In the genomic region with DNA sequence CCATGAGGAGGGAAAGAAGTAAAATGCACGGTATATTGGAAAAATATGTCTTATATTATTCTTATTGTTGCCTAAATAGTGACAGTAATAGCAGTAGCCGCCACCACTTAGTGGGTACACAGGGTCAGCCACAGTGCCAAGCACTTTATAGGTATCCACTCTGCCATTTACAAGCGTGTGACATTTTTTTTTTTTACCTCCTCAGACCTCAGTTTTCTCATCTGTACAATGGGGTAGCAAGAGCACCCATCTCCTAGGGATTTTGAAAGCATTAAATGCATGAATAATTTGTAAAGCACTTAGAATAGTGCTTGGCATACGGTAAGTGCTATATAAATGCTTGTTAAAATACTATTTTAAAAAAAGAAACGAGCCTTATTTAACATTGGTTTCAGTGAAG, we compare ENCODE assay signal across 27 cellular contexts. TPM values are rescaled to one million over a fixed set of nuclear protein-coding genes. Genes with fewer than 3 reads are reported as not detected.
DNase-seq lines count a peak whose midpoint lies in the region; ATAC-seq, FAIRE-seq and TF ChIP-seq lines count a peak whose summit lies in the region.
"Had no signal": no experiment of that assay in that cellular context is flagged by ENCODE, and none has a peak within 500 bp of the region (broad histone marks: within the 10 kb centered on the region; RNA-seq: fewer than 3 reads in every experiment).

No MANE protein-coding gene starts in this region.

- no peaks in the 10 kb centered on the region for H3K79me2 ChIP-seq in HepG2 (ENCODE audit: insufficient read depth, low read length)
- H3K79me2 ChIP-seq in H1 (ENCODE audit: control insufficient read depth in 1 of 2, insufficient read depth in 2 of 2, low read length in 2 of 2) = 0 out of 4 replicates have a peak, but pooled peaks cover 0 to under 1% of the 10 kb centered on the region in 2 experiments

- no peak for ATAC-seq in HepG2
- no peak for ATAC-seq in right lobe of liver
- ATAC-seq in T-helper 17 cell = no peak
- ATAC-seq in HG03280 (IDR thresholded peaks at IDR 0.05; ENCODE audit: unreplicated experiment) = no peak
- ATAC-seq: GM12878 had no signal

- H4K20me1 ChIP-seq in HepG2 (ENCODE audit: insufficient read depth, low read length) (no peaks in the 10 kb centered on the region), H1 (replicated peaks in 1 of 2; ENCODE audit: control insufficient read depth in 1 of 2, insufficient read depth in 2 of 2, low read length in 2 of 2) (peaks cover 3 to 9% of the 10 kb centered on the region in 2 experiments)

- TF ChIP-seq CTCF in HepG2 (CRISPR knock-in tag; IDR thresholded peaks at IDR 0.05) = no peak
- TF ChIP-seq CTCF in right lobe of liver (IDR thresholded peaks at IDR 0.05) = no peak
- TF ChIP-seq CTCF in H1 (IDR thresholded peaks at IDR 0.05; ENCODE audit: control extremely low read depth in 1 of 3, insufficient read depth in 1 of 3, low read depth in 1 of 3, low read length in 3 of 3) = no peak

- H3K27me3 ChIP-seq in HepG2 (ENCODE audit: control insufficient read depth in 1 of 2, insufficient read depth in 2 of 2, low read length in 2 of 2) (no peaks in the 10 kb centered on the region), right lobe of liver (no peaks in the 10 kb centered on the region), H1 (replicated peaks in 1 of 4; ENCODE audit: control insufficient read depth in 3 of 4, extremely low read depth in 1 of 4, insufficient read depth in 3 of 4, low read length in 3 of 4) (peaks cover 0 to 2% (median under 1%) of the 10 kb centered on the region in 4 experiments; a peak in 2 of 7 replicates)
- H3K27me3 ChIP-seq: BE2C, BLaER1 had no signal

- DNase-seq in HepG2 (ENCODE audit: low spot score) (no peak), right lobe of liver (no peak), T-helper 17 cell (no peak), H1 (ENCODE audit: low read depth in 1 of 2, low spot score in 2 of 2) (no peak), H54 (ENCODE audit: insufficient read length, low spot score) (no peak)
- DNase-seq: ACHN; BE2C; C1 segment of cervical spinal cord; CD4-positive, alpha-beta memory T cell; CD4-positive, CD25-positive, alpha-beta regulatory T cell; COR-L47; DMS 273 treated with DMSO at 0.1 percent for 48 hours; DMS153; DMS53; DMS79; DND-41; EL; GDM1 had no signal

- H3K4me2 ChIP-seq in HepG2 (ENCODE audit: low read depth, low read length) (no peak overlapping the region), H1 (ENCODE audit: insufficient read depth in 1 of 2, low read depth in 2 of 2, low read length in 2 of 2) (peak overlapping the region in 1 of 2 experiments; percentile 42; a peak in 1 of 4 replicates)
- H3K4me2 ChIP-seq: BLaER1 had no signal

- no peak for FAIRE-seq in HepG2 (lab: Jason Lieb, UNC)
- no peak for FAIRE-seq in H1 (lab: Jason Lieb, UNC)
- no peak for FAIRE-seq in H54 (lab: Jason Lieb, UNC)
- FAIRE-seq: GM12878, GM12892, GM18507 had no signal

- no peak overlapping the region for H2BK15ac ChIP-seq in H1 (ENCODE audit: low read length)

- no peaks in the 10 kb centered on the region for H3K9me3 ChIP-seq in HepG2 (ENCODE audit: low read length)
- no peaks in the 10 kb centered on the region for H3K9me3 ChIP-seq in right lobe of liver
- no peaks in the 10 kb centered on the region for H3K9me3 ChIP-seq in T-helper 17 cell (ENCODE audit: control insufficient read depth, low read length, poor library complexity, severe bottlenecking)
- no peaks in the 10 kb centered on the region for H3K9me3 ChIP-seq in H1 (ENCODE audit: insufficient read depth in 2 of 2, low read depth in 1 of 2, low read length in 1 of 2)
- H3K9me3 ChIP-seq: BE2C, BLaER1 had no signal

- H3K18ac ChIP-seq in H1 (ENCODE audit: extremely low read depth, low read length) = no peak overlapping the region

- H3K27ac ChIP-seq in HepG2 (ENCODE audit: extremely low read length, insufficient read depth, low read length) (no peak overlapping the region), right lobe of liver (no peak overlapping the region), H1 (ENCODE audit: low read depth, low read length) (no peak overlapping the region)
- H3K27ac ChIP-seq: 22Rv1, BLaER1 had no signal

- in situ Hi-C loops in HepG2 (cut with HindIII; ENCODE audit: extremely low pct_ligation_motif_present, low pct_unique_long_range_greater_than_20kb) = no loop called here

- no peak overlapping the region for H3K23ac ChIP-seq in H1 (ENCODE audit: insufficient read length)

- no peak overlapping the region for H2BK5ac ChIP-seq in H1 (ENCODE audit: low read depth, low read length)

- no peak overlapping the region for H3K56ac ChIP-seq in H1 (replicated peaks; ENCODE audit: insufficient read length, low read depth, low read length)

- BruUV-seq in HepG2 (replicated peaks; lab: Mats Ljungman, UMichigan) = no TSS peak

- H3K4me3 ChIP-seq in HepG2 (replicated peaks in 1 of 3; ENCODE audit: insufficient read depth in 1 of 3, low read depth in 2 of 3, low read length in 3 of 3) (no peak overlapping the region), right lobe of liver (no peak overlapping the region), H1 (ENCODE audit: extremely low read depth in 1 of 4, insufficient read depth in 2 of 4, low read depth in 3 of 4, low read length in 4 of 4) (no peak overlapping the region)
- H3K4me3 ChIP-seq: BLaER1, GM12878 had no signal

- no peak overlapping the region for H3K4ac ChIP-seq in H1 (replicated peaks; ENCODE audit: insufficient read length, low read depth, low read length)

- no peak overlapping the region for H2BK20ac ChIP-seq in H1 (ENCODE audit: low read length)

- POLR2A ChIA-PET in HepG2 (lab: Yijun Ruan, JAX) = no interaction called here
- POLR2A ChIA-PET in H1 (lab: Charles Lee; ENCODE audit: partially characterized antibody) = interaction anchor here (0.6 to 1.6 kb wide), 2 partner anchors 8 to 103 kb away, joined by 3 to 4 read pairs; partner anchors contain the start of gene RTN4RL2

- no peak for TF ChIP-seq POLR2A in HepG2 (IDR thresholded peaks at IDR 0.05; ENCODE audit: insufficient read depth in 1 of 2, low read depth in 2 of 2, low read length in 2 of 2)
- TF ChIP-seq POLR2A in right lobe of liver (IDR thresholded peaks at IDR 0.05) = no peak
- TF ChIP-seq POLR2A in H1 (IDR thresholded peaks at IDR 0.05; ENCODE audit: control extremely low read depth in 1 of 2, low read depth in 2 of 2, low read length in 2 of 2) = no peak
- no peak for TF ChIP-seq POLR2A in H54 (IDR thresholded peaks at IDR 0.05; ENCODE audit: low read depth, low read length)

- H4K8ac ChIP-seq in H1 (ENCODE audit: extremely low read depth, insufficient read depth, low read length) = no peak overlapping the region

- peak overlapping the region; percentile 6 for H3K27ac Mint-ChIP-seq in T-helper 17 cell
- H3K27ac Mint-ChIP-seq: CD4-positive, CD25-positive, alpha-beta regulatory T cell had no signal

- H2AFZ ChIP-seq in HepG2 (ENCODE audit: low read length) = no peak overlapping the region
- H2AFZ ChIP-seq in H1 (ENCODE audit: low read length) = no peak overlapping the region

- peaks cover 4% of the 10 kb centered on the region for H3K36me3 Mint-ChIP-seq in T-helper 17 cell (ENCODE audit: low read depth)
- H3K36me3 Mint-ChIP-seq: CD4-positive, alpha-beta memory T cell; CD4-positive, CD25-positive, alpha-beta regulatory T cell; CD8-positive, alpha-beta memory T cell had no signal

- H3K4me1 ChIP-seq in HepG2 (ENCODE audit: insufficient read depth, low read length) (peaks cover 14% of the 10 kb centered on the region), right lobe of liver (peaks cover 0 to 8% (median 0%) of the 10 kb centered on the region in 4 donors), H1 (replicated peaks in 1 of 4; ENCODE audit: control insufficient read depth in 3 of 4, insufficient read depth in 4 of 4, low read length in 3 of 4) (peaks cover 2 to 23% (median 19%) of the 10 kb centered on the region in 4 experiments)
- H3K4me1 ChIP-seq: BE2C had no signal

- no peak overlapping the region for H4K91ac ChIP-seq in H1 (replicated peaks; ENCODE audit: insufficient read length, low read length)

- no peaks in the 10 kb centered on the region for H3K79me1 ChIP-seq in H1 (ENCODE audit: low read depth, low read length)

- TF ChIP-seq RAD21 in HepG2 (CRISPR knock-in tag; IDR thresholded peaks at IDR 0.05) (no peak), H1 (IDR thresholded peaks at IDR 0.05 in 1 of 2, conservative IDR thresholded peaks at IDR 0.05 in 1 of 2; ENCODE audit: low read depth in 2 of 2, low read length in 2 of 2) (no peak)

- CTCF ChIA-PET in HepG2 (lab: Yijun Ruan, JAX; ENCODE audit: low intra/inter-chr PET ratio, low total read pairs) = no interaction called here
- CTCF ChIA-PET in H1 (lab: Charles Lee; ENCODE audit: partially characterized antibody) = interaction anchor here (1.1 kb wide), 1 partner anchor 95 kb away, joined by 3 read pairs; no protein-coding TSS in a partner anchor

- no peak overlapping the region for H4K5ac ChIP-seq in H1 (ENCODE audit: insufficient read length, low read depth, low read length)

- no peak overlapping the region for H2BK120ac ChIP-seq in H1 (replicated peaks; ENCODE audit: low read depth, low read length)

- H3K4me3 Mint-ChIP-seq in T-helper 17 cell = no peak overlapping the region
- H3K4me3 Mint-ChIP-seq: CD14-positive monocyte; CD4-positive, alpha-beta memory T cell; CD4-positive, CD25-positive, alpha-beta regulatory T cell; CD8-positive, alpha-beta memory T cell had no signal

- 85% methylated on average over 5 of the region's 5 CpGs for WGBS in HepG2 (ENCODE audit: low lambda C conversion rate)
- 90% methylated on average over 5 of the region's 5 CpGs for WGBS in right lobe of liver (ENCODE audit: insufficient coverage, low coverage, low lambda C conversion rate, missing lambda C conversion rate)
- 89% methylated on average over 5 of the region's 5 CpGs; no CpG with 5 or more reads in 1 of the 2 experiments for WGBS in H1 (ENCODE audit: extremely low coverage in 1 of 2, insufficient coverage in 1 of 2, insufficient read length in 1 of 2, insufficient replicate concordance in 2 of 2, low coverage in 1 of 2, low lambda C conversion rate in 2 of 2, missing lambda C conversion rate in 1 of 2), 2 experiments

- H3K27me3 Mint-ChIP-seq in T-helper 17 cell = peaks cover 33% of the 10 kb centered on the region

- TF ChIP-seq EP300 in HepG2 (IDR thresholded peaks at IDR 0.05; ENCODE audit: low read depth in 2 of 2, low read length in 2 of 2) = no peak
- TF ChIP-seq EP300 in HepG2 (CRISPR knock-in tag; IDR thresholded peaks at IDR 0.05; ENCODE audit: borderline replicate concordance) = no peak
- no peak for TF ChIP-seq EP300 in H1 (IDR thresholded peaks at IDR 0.05; ENCODE audit: borderline replicate concordance in 1 of 2, low read depth in 2 of 2, low read length in 2 of 2)

- no peaks in the 10 kb centered on the region for H3K36me3 ChIP-seq in HepG2 (replicated peaks in 1 of 2; ENCODE audit: control insufficient read depth in 1 of 2, insufficient read depth in 2 of 2, low read length in 2 of 2)
- H3K36me3 ChIP-seq in right lobe of liver = peaks cover 0 to 5% (median 0%) of the 10 kb centered on the region in 4 donors
- H3K36me3 ChIP-seq in H1 (ENCODE audit: control insufficient read depth in 2 of 4, insufficient read depth in 4 of 4, low read length in 3 of 4) = peaks cover 0 to 11% (median 6%) of the 10 kb centered on the region in 4 experiments; a peak in 4 of 8 replicates
- H3K36me3 ChIP-seq: BE2C had no signal

- no peak overlapping the region for H2BK12ac ChIP-seq in H1 (ENCODE audit: low read depth, low read length)

- H3K4me1 Mint-ChIP-seq in T-helper 17 cell = peaks cover 6% of the 10 kb centered on the region

- no peaks in the 10 kb centered on the region for H3K23me2 ChIP-seq in H1 (ENCODE audit: low read depth, low read length)

- H3K9ac ChIP-seq in HepG2 (ENCODE audit: insufficient read depth, low read depth, low read length) (no peak overlapping the region), H1 (replicated peaks in 1 of 4; ENCODE audit: extremely low read depth in 1 of 4, low read depth in 3 of 4, low read length in 3 of 4) (no peak overlapping the region)
- H3K9ac ChIP-seq: BLaER1 had no signal

- no peak overlapping the region for H3K14ac ChIP-seq in H1 (ENCODE audit: insufficient read length)

- no peak overlapping the region for H2AK5ac ChIP-seq in H1 (ENCODE audit: low read depth, low read length)

- intact Hi-C loops in HepG2 (cut with micrococcal nuclease; ENCODE audit: unreplicated experiment) = no loop called here
- intact Hi-C loops in right lobe of liver (cut with DNase I) = loop anchor here in 1 of 2 donors (10.0 kb wide), 1 partner anchor 176 kb away; the partner anchor contains the start of gene YPEL4

RNA-seq across cellular contexts. Expression of gene RTN4RL2, which starts 8.9 kb away (rescaled TPM):
- total RNA-seq in HepG2 (2016; rRNA removed; fragmentation: Illumina TruSeq; extraction: Trizol) = 0.45 and 1.3 TPM in 2 replicates
- total RNA-seq in HepG2 (2016; cell fraction: cytosol; rRNA removed; fragmentation: Illumina TruSeq; extraction: Trizol; ENCODE audit: low read depth) = 0.71 and 0.79 TPM in 2 replicates
- 0.42 and 0.91 TPM in 2 replicates for total RNA-seq in HepG2 (2016; cell fraction: insoluble cytoplasmic fraction; rRNA removed; fragmentation: Illumina TruSeq; extraction: Trizol)
- 1.1 and 1.2 TPM in 2 replicates for total RNA-seq in HepG2 (2016; cell fraction: membrane; rRNA removed; fragmentation: Illumina TruSeq; extraction: Trizol)
- 1.8 and 2.1 TPM in 2 replicates for total RNA-seq in HepG2 (2016; cell fraction: nucleus; rRNA removed; fragmentation: Illumina TruSeq; extraction: Trizol)
- 4.3 and 8.4 TPM in 2 replicates for polyA plus RNA-seq in HepG2 (2011; rRNA removed)
- polyA plus RNA-seq in HepG2 (2011; cell fraction: cytosol; rRNA removed) = 3.6 and 3.9 TPM in 2 replicates
- polyA plus RNA-seq in HepG2 (2011; cell fraction: nucleus; rRNA removed) = 10.4 and 14.9 TPM in 2 replicates
- polyA plus RNA-seq in HepG2 (2012) = 14.7 and 15.9 TPM in 2 replicates
- 1.8 and 2.1 TPM in 2 replicates for polyA plus RNA-seq in HepG2 (2016; cell fraction: cytosol; fragmentation: Illumina TruSeq; extraction: Trizol; ENCODE audit: low read depth)
- 1.9 and 2.5 TPM in 2 replicates for polyA plus RNA-seq in HepG2 (2016; cell fraction: insoluble cytoplasmic fraction; fragmentation: Illumina TruSeq; extraction: Trizol; ENCODE audit: low read depth)
- 2.8 and 3.5 TPM in 2 replicates for polyA plus RNA-seq in HepG2 (2016; cell fraction: membrane; fragmentation: Illumina TruSeq; extraction: Trizol; ENCODE audit: low read depth)
- polyA plus RNA-seq in HepG2 (2016; cell fraction: nucleus; fragmentation: Illumina TruSeq; extraction: Trizol; ENCODE audit: insufficient read depth, low read depth) = 5.0 and 7.0 TPM in 2 replicates
- 0.72 and 4.8 TPM in 2 replicates for polyA minus RNA-seq in HepG2 (2011; rRNA and poly(A)+ RNA removed; ENCODE audit: low replicate concordance)
- 4.1 and 11.0 TPM in 2 replicates for polyA minus RNA-seq in HepG2 (2011; cell fraction: cytosol; rRNA and poly(A)+ RNA removed)
- polyA minus RNA-seq in HepG2 (2011; cell fraction: nucleus; rRNA and poly(A)+ RNA removed) = 2.3 and 3.7 TPM in 2 replicates
- total RNA-seq in right lobe of liver = 10 to 100 TPM; 12.5 to 54.4 (median 18.6) TPM
- under 1 TPM in 1 of 2 donors, not detected in 1; 0.23 TPM for total RNA-seq in T-helper 17 cell
- total RNA-seq in H1 (2021; fragmentation: NEBNext Ultra II Directional; extraction: Animal tissue kit (Norgen Biotek cat#: 25700)) = 23.7 and 24.4 TPM in 2 replicates
- 11.4 and 17.3 TPM in 2 replicates for polyA plus RNA-seq in H1 (2011; rRNA removed)
- polyA plus RNA-seq in H1 (2011; cell fraction: cytosol; rRNA removed) = 4.4 TPM
- 11.2 TPM for polyA plus RNA-seq in H1 (2011; cell fraction: nucleus; rRNA removed)
- 13.1 to 33.1 TPM (median 28.5 TPM) in 4 replicates for polyA plus RNA-seq in H1 (2012, experiment 1 of 2)
- polyA plus RNA-seq in H1 (2012, experiment 2 of 2) = 15.1 TPM
- polyA plus RNA-seq in H1 (2013, experiment 1 of 2) = 25.6 TPM
- polyA plus RNA-seq in H1 (2013, experiment 2 of 2) = 28.8 TPM
- 3.2 and 3.9 TPM in 2 replicates for polyA minus RNA-seq in H1 (2011; rRNA and poly(A)+ RNA removed)
- 16.0 TPM for polyA minus RNA-seq in H1 (2011; cell fraction: cytosol; rRNA and poly(A)+ RNA removed)
- polyA minus RNA-seq in H1 (2011; cell fraction: nucleus; rRNA and poly(A)+ RNA removed) = 12.4 TPM
- total RNA-seq: CD4-positive, CD25-positive, alpha-beta regulatory T cell; G401 had no signal

RNA-seq across cellular contexts. Expression of gene SLC43A3, which starts 42.3 kb away (rescaled TPM):
- not detected in 2 replicates for total RNA-seq in HepG2 (2016; rRNA removed; fragmentation: Illumina TruSeq; extraction: Trizol)
- total RNA-seq in HepG2 (2016; cell fraction: cytosol; rRNA removed; fragmentation: Illumina TruSeq; extraction: Trizol; ENCODE audit: low read depth) = not detected in 2 replicates
- total RNA-seq in HepG2 (2016; cell fraction: insoluble cytoplasmic fraction; rRNA removed; fragmentation: Illumina TruSeq; extraction: Trizol) = not detected in 2 replicates
- total RNA-seq in HepG2 (2016; cell fraction: membrane; rRNA removed; fragmentation: Illumina TruSeq; extraction: Trizol) = not detected in 2 replicates
- 0.31 TPM in 1 of 2 replicates, not detected in the other for total RNA-seq in HepG2 (2016; cell fraction: nucleus; rRNA removed; fragmentation: Illumina TruSeq; extraction: Trizol)
- 2.6 and 4.2 TPM in 2 replicates for polyA plus RNA-seq in HepG2 (2011; rRNA removed)
- 1.4 and 3.7 TPM in 2 replicates for polyA plus RNA-seq in HepG2 (2011; cell fraction: cytosol; rRNA removed)
- 3.4 and 4.2 TPM in 2 replicates for polyA plus RNA-seq in HepG2 (2011; cell fraction: nucleus; rRNA removed)
- 1.4 and 2.2 TPM in 2 replicates for polyA plus RNA-seq in HepG2 (2012)
- not detected in 2 replicates for polyA plus RNA-seq in HepG2 (2016; cell fraction: cytosol; fragmentation: Illumina TruSeq; extraction: Trizol; ENCODE audit: low read depth)
- not detected in 2 replicates for polyA plus RNA-seq in HepG2 (2016; cell fraction: insoluble cytoplasmic fraction; fragmentation: Illumina TruSeq; extraction: Trizol; ENCODE audit: low read depth)
- not detected in 2 replicates for polyA plus RNA-seq in HepG2 (2016; cell fraction: membrane; fragmentation: Illumina TruSeq; extraction: Trizol; ENCODE audit: low read depth)
- polyA plus RNA-seq in HepG2 (2016; cell fraction: nucleus; fragmentation: Illumina TruSeq; extraction: Trizol; ENCODE audit: insufficient read depth, low read depth) = not detected in 2 replicates
- 1.7 and 3.0 TPM in 2 replicates for polyA minus RNA-seq in HepG2 (2011; rRNA and poly(A)+ RNA removed; ENCODE audit: low replicate concordance)
- 2.6 TPM in 1 of 2 replicates, not detected in the other for polyA minus RNA-seq in HepG2 (2011; cell fraction: cytosol; rRNA and poly(A)+ RNA removed)
- 1.4 and 2.9 TPM in 2 replicates for polyA minus RNA-seq in HepG2 (2011; cell fraction: nucleus; rRNA and poly(A)+ RNA removed)
- total RNA-seq in right lobe of liver = 100 to 1,000 TPM; 109 to 259 (median 185) TPM
- 10 to 100 TPM; 12.1 to 13.8 TPM for total RNA-seq in T-helper 17 cell
- total RNA-seq in H1 (2021; fragmentation: NEBNext Ultra II Directional; extraction: Animal tissue kit (Norgen Biotek cat#: 25700)) = 31.8 and 32.5 TPM in 2 replicates
- polyA plus RNA-seq in H1 (2011; rRNA removed) = 61.1 and 67.8 TPM in 2 replicates
- 38.7 TPM for polyA plus RNA-seq in H1 (2011; cell fraction: cytosol; rRNA removed)
- polyA plus RNA-seq in H1 (2011; cell fraction: nucleus; rRNA removed) = 34.0 TPM
- 26.9 to 34.2 TPM (median 30.5 TPM) in 4 replicates for polyA plus RNA-seq in H1 (2012, experiment 1 of 2)
- 26.5 TPM for polyA plus RNA-seq in H1 (2012, experiment 2 of 2)
- 40.8 TPM for polyA plus RNA-seq in H1 (2013, experiment 1 of 2)
- polyA plus RNA-seq in H1 (2013, experiment 2 of 2) = 41.0 TPM
- polyA minus RNA-seq in H1 (2011; rRNA and poly(A)+ RNA removed) = 56.9 and 59.9 TPM in 2 replicates
- 17.5 TPM for polyA minus RNA-seq in H1 (2011; cell fraction: cytosol; rRNA and poly(A)+ RNA removed)
- polyA minus RNA-seq in H1 (2011; cell fraction: nucleus; rRNA and poly(A)+ RNA removed) = 26.8 TPM
- total RNA-seq: G401 had no signal

RNA-seq across cellular contexts. Expression of gene SLC43A1, which starts 46.2 kb away (rescaled TPM):
- total RNA-seq in HepG2 (2016; rRNA removed; fragmentation: Illumina TruSeq; extraction: Trizol) (40.0 and 72.3 TPM in 2 replicates), right lobe of liver (100 to 1,000 TPM in 3 of 6 experiments, 10 to 100 TPM in 3; 38.9 to 173 (median 106) TPM), T-helper 17 cell (1 to 10 TPM; 7.8 to 8.0 TPM)
- 44.5 and 47.1 TPM in 2 replicates for total RNA-seq in HepG2 (2016; cell fraction: cytosol; rRNA removed; fragmentation: Illumina TruSeq; extraction: Trizol; ENCODE audit: low read depth)
- 32.3 and 72.1 TPM in 2 replicates for total RNA-seq in HepG2 (2016; cell fraction: insoluble cytoplasmic fraction; rRNA removed; fragmentation: Illumina TruSeq; extraction: Trizol)
- 63.3 and 69.6 TPM in 2 replicates for total RNA-seq in HepG2 (2016; cell fraction: membrane; rRNA removed; fragmentation: Illumina TruSeq; extraction: Trizol)
- total RNA-seq in HepG2 (2016; cell fraction: nucleus; rRNA removed; fragmentation: Illumina TruSeq; extraction: Trizol) = 64.1 and 81.7 TPM in 2 replicates
- polyA plus RNA-seq in HepG2 (2011; rRNA removed) (87.6 and 124 TPM in 2 replicates), H1 (2011; rRNA removed) (58.0 and 79.5 TPM in 2 replicates)
- polyA plus RNA-seq in HepG2 (2011; cell fraction: cytosol; rRNA removed) = 96.8 and 105 TPM in 2 replicates
- polyA plus RNA-seq in HepG2 (2011; cell fraction: nucleus; rRNA removed) = 190 and 210 TPM in 2 replicates
- polyA plus RNA-seq in HepG2 (2012) = 61.9 and 91.6 TPM in 2 replicates
- polyA plus RNA-seq in HepG2 (2016; cell fraction: cytosol; fragmentation: Illumina TruSeq; extraction: Trizol; ENCODE audit: low read depth) = 41.6 and 44.0 TPM in 2 replicates
- polyA plus RNA-seq in HepG2 (2016; cell fraction: insoluble cytoplasmic fraction; fragmentation: Illumina TruSeq; extraction: Trizol; ENCODE audit: low read depth) = 33.2 and 41.2 TPM in 2 replicates
- polyA plus RNA-seq in HepG2 (2016; cell fraction: membrane; fragmentation: Illumina TruSeq; extraction: Trizol; ENCODE audit: low read depth) = 58.0 and 63.5 TPM in 2 replicates
- polyA plus RNA-seq in HepG2 (2016; cell fraction: nucleus; fragmentation: Illumina TruSeq; extraction: Trizol; ENCODE audit: insufficient read depth, low read depth) = 111 TPM in 2 replicates
- polyA minus RNA-seq in HepG2 (2011; rRNA and poly(A)+ RNA removed; ENCODE audit: low replicate concordance) = 1.5 and 247 TPM in 2 replicates
- polyA minus RNA-seq in HepG2 (2011; cell fraction: cytosol; rRNA and poly(A)+ RNA removed) = 58.2 and 68.6 TPM in 2 replicates
- polyA minus RNA-seq in HepG2 (2011; cell fraction: nucleus; rRNA and poly(A)+ RNA removed) = 75.4 and 86.5 TPM in 2 replicates
- 30.1 and 34.5 TPM in 2 replicates for total RNA-seq in H1 (2021; fragmentation: NEBNext Ultra II Directional; extraction: Animal tissue kit (Norgen Biotek cat#: 25700))
- 51.3 TPM for polyA plus RNA-seq in H1 (2011; cell fraction: cytosol; rRNA removed)
- 92.4 TPM for polyA plus RNA-seq in H1 (2011; cell fraction: nucleus; rRNA removed)
- polyA plus RNA-seq in H1 (2012, experiment 1 of 2) = 27.7 to 39.6 TPM (median 34.4 TPM) in 4 replicates
- polyA plus RNA-seq in H1 (2012, experiment 2 of 2) = 34.6 TPM
- 25.5 TPM for polyA plus RNA-seq in H1 (2013, experiment 1 of 2)
- polyA plus RNA-seq in H1 (2013, experiment 2 of 2) = 27.2 TPM
- 54.4 and 66.2 TPM in 2 replicates for polyA minus RNA-seq in H1 (2011; rRNA and poly(A)+ RNA removed)
- 27.5 TPM for polyA minus RNA-seq in H1 (2011; cell fraction: cytosol; rRNA and poly(A)+ RNA removed)
- polyA minus RNA-seq in H1 (2011; cell fraction: nucleus; rRNA and poly(A)+ RNA removed) = 36.7 TPM

Comparison
In these comparisons a context has a peak if more than half of its experiments do, and no peak if none do; other contexts are left out.
1. RNA of gene SLC43A3, which starts 42.3 kb away (total RNA-seq): 109 to 259 TPM in right lobe of liver, 31.8 to 32.5 TPM in H1 and 12.1 to 13.8 TPM in T-helper 17 cell; 0.31 TPM in HepG2; every median in the first group is over 10 times any median in the second.
2. Of the 41 proteins assayed by ChIP-seq in both HepG2 and H1: peak only in HepG2: none; only in H1: KDM1A; in both: none; in neither: 40.